8 cellular contexts compared by ENCODE assay signal in the genomic region with DNA sequence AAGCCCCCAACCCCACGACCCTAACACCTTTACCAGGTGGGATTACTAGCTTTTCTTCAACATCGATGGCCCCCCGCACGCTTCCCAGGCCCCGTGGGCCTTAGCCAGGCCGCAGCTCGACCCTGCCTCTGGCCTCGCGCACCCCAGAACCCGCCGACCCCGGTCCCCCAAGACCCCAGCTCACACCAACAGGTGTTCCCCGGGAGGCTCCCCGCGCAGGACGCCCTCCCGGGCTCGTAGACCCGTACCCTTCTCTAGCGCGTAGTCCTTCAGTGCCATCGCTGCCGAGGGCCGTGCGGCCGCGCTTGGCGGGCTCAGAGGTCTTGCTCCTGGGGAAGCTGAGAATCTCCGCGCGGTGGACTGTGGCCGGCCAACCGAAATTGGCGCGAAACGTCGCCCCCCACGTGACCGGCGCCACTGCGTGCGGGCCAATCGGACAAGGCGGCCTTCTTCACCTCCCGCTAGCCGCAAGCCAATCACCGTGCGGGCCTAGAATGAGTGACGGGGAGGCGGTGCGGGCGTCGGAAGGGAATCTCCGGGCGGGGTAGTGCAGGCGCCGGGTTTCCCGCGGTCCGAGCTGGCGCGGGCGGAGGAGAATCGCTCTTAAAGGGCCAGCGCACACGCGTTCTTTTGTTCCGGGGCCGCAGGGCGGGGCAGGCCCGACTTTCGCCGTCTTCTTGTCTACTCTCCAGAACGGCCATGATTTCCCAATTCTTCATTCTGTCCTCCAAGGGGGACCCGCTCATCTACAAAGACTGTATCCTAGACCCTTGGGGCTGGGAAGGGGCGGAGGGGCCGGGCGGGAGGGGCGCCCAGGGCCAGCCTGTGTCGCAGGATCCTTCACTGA.
DNase-seq lines count a peak whose midpoint lies in the region; ATAC-seq lines count a peak whose summit lies in the region.

A gene with protein sequence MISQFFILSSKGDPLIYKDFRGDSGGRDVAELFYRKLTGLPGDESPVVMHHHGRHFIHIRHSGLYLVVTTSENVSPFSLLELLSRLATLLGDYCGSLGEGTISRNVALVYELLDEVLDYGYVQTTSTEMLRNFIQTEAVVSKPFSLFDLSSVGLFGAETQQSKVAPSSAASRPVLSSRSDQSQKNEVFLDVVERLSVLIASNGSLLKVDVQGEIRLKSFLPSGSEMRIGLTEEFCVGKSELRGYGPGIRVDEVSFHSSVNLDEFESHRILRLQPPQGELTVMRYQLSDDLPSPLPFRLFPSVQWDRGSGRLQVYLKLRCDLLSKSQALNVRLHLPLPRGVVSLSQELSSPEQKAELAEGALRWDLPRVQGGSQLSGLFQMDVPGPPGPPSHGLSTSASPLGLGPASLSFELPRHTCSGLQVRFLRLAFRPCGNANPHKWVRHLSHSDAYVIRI (plus strand): TSS at position 628 of the 847 bp plus-strand sequence. CDS start 72 bp downstream, at position 700.
A gene (minus strand): TSS at position 382 of the 847 bp plus-strand sequence. CDS start 103 bp downstream, at position 279.

- peak; percentile 98 for DNase-seq in AG08396 (ENCODE audit: low spot score)
- peak; percentile 97 for DNase-seq in NCI-H345 treated with DMSO at 0.1 percent for 48 hours (lab: John Stamatoyannopoulos, UW; ENCODE audit: unreplicated experiment)
- peak; percentile 89 to 92 (median 90) for DNase-seq in activated CD4-positive, CD25-positive, alpha-beta regulatory T cell (lab: John Stamatoyannopoulos, UW)
- peak; percentile 95 for DNase-seq in central memory CD4-positive, alpha-beta T cell
- DNase-seq in iris pigment epithelial cell (ENCODE audit: low read depth), result peak; percentile 100
- DNase-seq in stimulated activated CD4-positive, alpha-beta T cell treated with anti-CD3 and anti-CD28 coated beads, Interleukin-12 subunit alpha, Interleukin-12 subunit beta, amount 100 ng/mL, for 4 hours, result peak; percentile 93

- ATAC-seq in GM19023 (IDR thresholded peaks at IDR 0.05; ENCODE audit: unreplicated experiment), result peak; percentile 84
- peak; percentile 87 for ATAC-seq in HG03280 (IDR thresholded peaks at IDR 0.05; ENCODE audit: unreplicated experiment)

Comparison
In these comparisons a context has a peak if more than half of its experiments do, and no peak if none do; other contexts are left out.
1. Peak in every context shown above with its lines: DNase-seq and ATAC-seq.